1 cellular context compared by ENCODE assay signal in the genomic region with DNA sequence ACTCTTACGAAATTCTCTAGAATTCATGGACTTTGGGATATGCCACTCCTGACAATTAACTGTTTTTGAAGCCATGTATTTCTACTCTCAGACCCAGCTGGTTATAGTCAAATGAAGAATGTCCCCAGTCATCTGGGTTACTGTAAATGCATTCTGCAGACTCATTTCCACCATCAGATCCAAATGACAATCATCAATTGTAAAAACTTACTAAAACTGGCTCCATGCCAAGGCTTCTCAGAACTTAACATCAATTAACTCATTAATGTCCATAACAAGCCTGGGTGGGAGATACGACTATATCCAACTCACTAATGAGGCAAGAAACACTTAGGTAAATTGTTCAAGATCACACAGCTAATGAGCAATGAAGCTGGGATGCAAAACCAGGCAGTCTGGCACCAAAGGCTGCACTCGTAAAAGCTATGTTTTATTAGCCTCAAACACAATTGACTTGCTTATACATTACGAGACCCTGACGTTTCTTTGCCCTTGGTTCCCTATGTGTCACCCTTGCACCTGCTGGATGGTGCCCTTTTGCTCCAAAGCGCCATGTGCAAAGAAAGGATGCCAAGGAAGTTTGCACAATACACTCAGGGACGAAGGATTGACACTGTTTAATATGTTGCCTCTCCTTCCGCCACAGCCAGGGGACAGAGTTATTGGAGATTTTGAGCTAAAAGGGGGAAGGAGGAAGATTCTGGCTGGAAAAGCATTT.
TF ChIP-seq lines count a peak whose summit lies in the region.

No MANE protein-coding gene starts in this region.

TF ChIP-seq in HepG2, 621 proteins besides CTCF, POLR2A, EP300 and RAD21 (continued from another document):
- TF ChIP-seq, protein P1, sequence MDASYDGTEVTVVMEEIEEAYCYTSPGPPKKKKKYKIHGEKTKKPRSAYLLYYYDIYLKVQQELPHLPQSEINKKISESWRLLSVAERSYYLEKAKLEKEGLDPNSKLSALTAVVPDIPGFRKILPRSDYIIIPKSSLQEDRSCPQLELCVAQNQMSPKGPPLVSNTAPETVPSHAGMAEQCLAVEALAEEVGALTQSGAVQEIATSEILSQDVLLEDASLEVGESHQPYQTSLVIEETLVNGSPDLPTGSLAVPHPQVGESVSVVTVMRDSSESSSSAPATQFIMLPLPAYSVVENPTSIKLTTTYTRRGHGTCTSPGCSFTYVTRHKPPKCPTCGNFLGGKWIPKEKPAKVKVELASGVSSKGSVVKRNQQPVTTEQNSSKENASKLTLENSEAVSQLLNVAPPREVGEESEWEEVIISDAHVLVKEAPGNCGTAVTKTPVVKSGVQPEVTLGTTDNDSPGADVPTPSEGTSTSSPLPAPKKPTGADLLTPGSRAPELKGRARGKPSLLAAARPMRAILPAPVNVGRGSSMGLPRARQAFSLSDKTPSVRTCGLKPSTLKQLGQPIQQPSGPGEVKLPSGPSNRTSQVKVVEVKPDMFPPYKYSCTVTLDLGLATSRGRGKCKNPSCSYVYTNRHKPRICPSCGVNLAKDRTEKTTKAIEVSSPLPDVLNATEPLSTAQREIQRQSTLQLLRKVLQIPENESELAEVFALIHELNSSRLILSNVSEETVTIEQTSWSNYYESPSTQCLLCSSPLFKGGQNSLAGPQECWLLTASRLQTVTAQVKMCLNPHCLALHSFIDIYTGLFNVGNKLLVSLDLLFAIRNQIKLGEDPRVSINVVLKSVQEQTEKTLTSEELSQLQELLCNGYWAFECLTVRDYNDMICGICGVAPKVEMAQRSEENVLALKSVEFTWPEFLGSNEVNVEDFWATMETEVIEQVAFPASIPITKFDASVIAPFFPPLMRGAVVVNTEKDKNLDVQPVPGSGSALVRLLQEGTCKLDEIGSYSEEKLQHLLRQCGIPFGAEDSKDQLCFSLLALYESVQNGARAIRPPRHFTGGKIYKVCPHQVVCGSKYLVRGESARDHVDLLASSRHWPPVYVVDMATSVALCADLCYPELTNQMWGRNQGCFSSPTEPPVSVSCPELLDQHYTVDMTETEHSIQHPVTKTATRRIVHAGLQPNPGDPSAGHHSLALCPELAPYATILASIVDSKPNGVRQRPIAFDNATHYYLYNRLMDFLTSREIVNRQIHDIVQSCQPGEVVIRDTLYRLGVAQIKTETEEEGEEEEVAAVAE (CRISPR knock-in tag; IDR thresholded peaks at IDR 0.05; ENCODE audit: borderline replicate concordance) = no peak
- TF ChIP-seq, protein P2, sequence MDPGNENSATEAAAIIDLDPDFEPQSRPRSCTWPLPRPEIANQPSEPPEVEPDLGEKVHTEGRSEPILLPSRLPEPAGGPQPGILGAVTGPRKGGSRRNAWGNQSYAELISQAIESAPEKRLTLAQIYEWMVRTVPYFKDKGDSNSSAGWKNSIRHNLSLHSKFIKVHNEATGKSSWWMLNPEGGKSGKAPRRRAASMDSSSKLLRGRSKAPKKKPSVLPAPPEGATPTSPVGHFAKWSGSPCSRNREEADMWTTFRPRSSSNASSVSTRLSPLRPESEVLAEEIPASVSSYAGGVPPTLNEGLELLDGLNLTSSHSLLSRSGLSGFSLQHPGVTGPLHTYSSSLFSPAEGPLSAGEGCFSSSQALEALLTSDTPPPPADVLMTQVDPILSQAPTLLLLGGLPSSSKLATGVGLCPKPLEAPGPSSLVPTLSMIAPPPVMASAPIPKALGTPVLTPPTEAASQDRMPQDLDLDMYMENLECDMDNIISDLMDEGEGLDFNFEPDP (CRISPR knock-in tag; conservative IDR thresholded peaks at IDR 0.05) = no peak
- TF ChIP-seq CEBPG (CRISPR knock-in tag; IDR thresholded peaks at IDR 0.05) (0 out of 2 replicates have a peak, but pooled peaks have one; percentile 40), HOXA5 (CRISPR knock-in tag; IDR thresholded peaks at IDR 0.05) (no peak), LCORL (IDR thresholded peaks at IDR 0.05) (peak; percentile 62; the same call in 1 of the 2 replicates), LCORL (CRISPR knock-in tag; IDR thresholded peaks at IDR 0.05) (no peak), CAMTA2 (CRISPR knock-in tag; IDR thresholded peaks at IDR 0.05; ENCODE audit: borderline replicate concordance) (no peak), ZNF652 (CRISPR knock-in tag; IDR thresholded peaks at IDR 0.05; ENCODE audit: borderline replicate concordance, low read depth) (peak; percentile 59; the same call in 1 of the 2 replicates), KDM1A (CRISPR knock-in tag; IDR thresholded peaks at IDR 0.05) (no peak), SMYD3 (CRISPR knock-in tag; IDR thresholded peaks at IDR 0.05) (peak; percentile 43; the same call in 1 of the 2 replicates), MBNL3 (CRISPR knock-in tag; conservative IDR thresholded peaks at IDR 0.05) (no peak), NBN (conservative IDR thresholded peaks at IDR 0.05) (no peak), ZNF160 (CRISPR knock-in tag; IDR thresholded peaks at IDR 0.05) (no peak), PCBP1 (IDR thresholded peaks at IDR 0.05; ENCODE audit: borderline replicate concordance, low read depth, low read length) (no peak), NR3C1 (CRISPR knock-in tag; IDR thresholded peaks at IDR 0.05) (no peak)
- TF ChIP-seq, protein P3, sequence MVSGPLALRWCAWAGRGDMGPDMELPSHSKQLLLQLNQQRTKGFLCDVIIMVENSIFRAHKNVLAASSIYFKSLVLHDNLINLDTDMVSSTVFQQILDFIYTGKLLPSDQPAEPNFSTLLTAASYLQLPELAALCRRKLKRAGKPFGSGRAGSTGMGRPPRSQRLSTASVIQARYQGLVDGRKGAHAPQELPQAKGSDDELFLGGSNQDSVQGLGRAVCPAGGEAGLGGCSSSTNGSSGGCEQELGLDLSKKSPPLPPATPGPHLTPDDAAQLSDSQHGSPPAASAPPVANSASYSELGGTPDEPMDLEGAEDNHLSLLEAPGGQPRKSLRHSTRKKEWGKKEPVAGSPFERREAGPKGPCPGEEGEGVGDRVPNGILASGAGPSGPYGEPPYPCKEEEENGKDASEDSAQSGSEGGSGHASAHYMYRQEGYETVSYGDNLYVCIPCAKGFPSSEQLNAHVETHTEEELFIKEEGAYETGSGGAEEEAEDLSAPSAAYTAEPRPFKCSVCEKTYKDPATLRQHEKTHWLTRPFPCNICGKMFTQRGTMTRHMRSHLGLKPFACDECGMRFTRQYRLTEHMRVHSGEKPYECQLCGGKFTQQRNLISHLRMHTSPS (CRISPR knock-in tag; IDR thresholded peaks at IDR 0.05; ENCODE audit: low read depth) = no peak
- TF ChIP-seq, protein P4, sequence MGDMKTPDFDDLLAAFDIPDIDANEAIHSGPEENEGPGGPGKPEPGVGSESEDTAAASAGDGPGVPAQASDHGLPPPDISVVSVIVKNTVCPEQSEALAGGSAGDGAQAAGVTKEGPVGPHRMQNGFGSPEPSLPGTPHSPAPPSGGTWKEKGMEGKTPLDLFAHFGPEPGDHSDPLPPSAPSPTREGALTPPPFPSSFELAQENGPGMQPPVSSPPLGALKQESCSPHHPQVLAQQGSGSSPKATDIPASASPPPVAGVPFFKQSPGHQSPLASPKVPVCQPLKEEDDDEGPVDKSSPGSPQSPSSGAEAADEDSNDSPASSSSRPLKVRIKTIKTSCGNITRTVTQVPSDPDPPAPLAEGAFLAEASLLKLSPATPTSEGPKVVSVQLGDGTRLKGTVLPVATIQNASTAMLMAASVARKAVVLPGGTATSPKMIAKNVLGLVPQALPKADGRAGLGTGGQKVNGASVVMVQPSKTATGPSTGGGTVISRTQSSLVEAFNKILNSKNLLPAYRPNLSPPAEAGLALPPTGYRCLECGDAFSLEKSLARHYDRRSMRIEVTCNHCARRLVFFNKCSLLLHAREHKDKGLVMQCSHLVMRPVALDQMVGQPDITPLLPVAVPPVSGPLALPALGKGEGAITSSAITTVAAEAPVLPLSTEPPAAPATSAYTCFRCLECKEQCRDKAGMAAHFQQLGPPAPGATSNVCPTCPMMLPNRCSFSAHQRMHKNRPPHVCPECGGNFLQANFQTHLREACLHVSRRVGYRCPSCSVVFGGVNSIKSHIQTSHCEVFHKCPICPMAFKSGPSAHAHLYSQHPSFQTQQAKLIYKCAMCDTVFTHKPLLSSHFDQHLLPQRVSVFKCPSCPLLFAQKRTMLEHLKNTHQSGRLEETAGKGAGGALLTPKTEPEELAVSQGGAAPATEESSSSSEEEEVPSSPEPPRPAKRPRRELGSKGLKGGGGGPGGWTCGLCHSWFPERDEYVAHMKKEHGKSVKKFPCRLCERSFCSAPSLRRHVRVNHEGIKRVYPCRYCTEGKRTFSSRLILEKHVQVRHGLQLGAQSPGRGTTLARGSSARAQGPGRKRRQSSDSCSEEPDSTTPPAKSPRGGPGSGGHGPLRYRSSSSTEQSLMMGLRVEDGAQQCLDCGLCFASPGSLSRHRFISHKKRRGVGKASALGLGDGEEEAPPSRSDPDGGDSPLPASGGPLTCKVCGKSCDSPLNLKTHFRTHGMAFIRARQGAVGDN (CRISPR knock-in tag; IDR thresholded peaks at IDR 0.05) = no peak
